In genomic region chr3:15041950-15042349, GRCh38 we compare ENCODE assay signal across 22 cellular contexts. TPM values are rescaled to one million over a fixed set of nuclear protein-coding genes. Genes with fewer than 3 reads are reported as not detected.
DNase-seq lines count a peak whose midpoint lies in the region; ATAC-seq and TF ChIP-seq lines count a peak whose summit lies in the region.
"Had no signal": no experiment of that assay in that cellular context is flagged by ENCODE, and none has a peak within 500 bp of the region (broad histone marks: within the 10 kb centered on the region; RNA-seq: fewer than 3 reads in every experiment).

No MANE protein-coding gene starts in this region.

- no peak overlapping the region for H3K4me3 Mint-ChIP-seq in activated T-helper 17 cell treated with anti-CD3 and anti-CD28 coated beads, Interleukin-2, amount 50 U/mL, for 72 hours
- H3K4me3 Mint-ChIP-seq: activated B cell treated with CpG ODN at 0.5 μM for 24 hours; activated naive CD4-positive, alpha-beta T cell treated with anti-CD3 and anti-CD28 coated beads, Interleukin-2, amount 10 ng/mL, durations not matched to agents 7 days and 5 days; naive thymus-derived CD4-positive, alpha-beta T cell; stimulated activated memory B cell treated with anti-CD40 and anti-IgM and Interleukin-4, amounts not matched to agents 10 μg/mL and 1 μg/mL and 100 μg/mL, for 72 hours had no signal

- ATAC-seq in left ventricle myocardium superior (peak; percentile 55), Right ventricle myocardium inferior (no peak), left lung (peak; percentile 75), HG03045 (IDR thresholded peaks at IDR 0.05; ENCODE audit: unreplicated experiment) (no peak)
- no peak for ATAC-seq in activated T-helper 17 cell treated with anti-CD3 and anti-CD28 coated beads, Interleukin-2, amount 50 U/mL, for 72 hours (replicated peaks)
- ATAC-seq: naive thymus-derived CD4-positive, alpha-beta T cell; stimulated activated memory B cell treated with anti-CD40 and anti-IgM and Interleukin-4, amounts not matched to agents 10 μg/mL and 1 μg/mL and 100 μg/mL, for 72 hours had no signal

- H3K4me3 ChIP-seq in left lung: no peak overlapping the region
- no peak overlapping the region for H3K4me3 ChIP-seq in thyroid gland (replicated peaks in 1 of 3)
- H3K4me3 ChIP-seq: heart left ventricle, thoracic aorta had no signal

- H3K27me3 ChIP-seq in left lung (no peaks in the 10 kb centered on the region), thyroid gland (no peaks in the 10 kb centered on the region)
- H3K27me3 ChIP-seq: heart left ventricle had no signal

- H3K9me3 ChIP-seq in left lung: no peaks in the 10 kb centered on the region
- H3K9me3 ChIP-seq in thyroid gland: no peaks in the 10 kb centered on the region
- H3K9me3 ChIP-seq: heart left ventricle, thoracic aorta had no signal

- DNase-seq in left ventricle myocardium superior (no peak), Right ventricle myocardium inferior (ENCODE audit: missing footprints) (no peak), left lung (peak; percentile 45 to 59), thyroid gland (peak; percentile 71 to 78), DMS 273 treated with DMSO at 0.1 percent for 48 hours (lab: John Stamatoyannopoulos, UW) (no peak)
- DNase-seq in effector CD4-positive, alpha-beta T cell: no peak
- DNase-seq: activated B cell treated with CpG ODN at 0.5 μM for 24 hours; activated naive CD4-positive, alpha-beta T cell treated with anti-CD3 and anti-CD28 coated beads, Interleukin-2, amount 10 ng/mL, durations not matched to agents 7 days and 5 days; activated T-cell treated with anti-CD3 and anti-CD28 coated beads, Interleukin-2, amount 50 U/mL, for 48 hours; heart left ventricle; kidney glomerular epithelial cell; naive thymus-derived CD4-positive, alpha-beta T cell; NCI-H1105; NCI-H2081; NCI-H345; NCI-H774; stimulated activated CD4-positive, alpha-beta T cell treated with anti-CD3 and anti-CD28 coated beads, Interleukin-2, amount 100 ng/mL, for 48 hours had no signal

- H3K9me3 Mint-ChIP-seq in activated T-helper 17 cell treated with anti-CD3 and anti-CD28 coated beads, Interleukin-2, amount 50 U/mL, for 72 hours: no peaks in the 10 kb centered on the region
- H3K9me3 Mint-ChIP-seq: activated B cell treated with CpG ODN at 0.5 μM for 24 hours; activated naive CD4-positive, alpha-beta T cell treated with anti-CD3 and anti-CD28 coated beads, Interleukin-2, amount 10 ng/mL, durations not matched to agents 7 days and 5 days; stimulated activated memory B cell treated with anti-CD40 and anti-IgM and Interleukin-4, amounts not matched to agents 10 μg/mL and 1 μg/mL and 100 μg/mL, for 72 hours had no signal

- H3K4me1 ChIP-seq in left lung: peaks cover 0 to 5% of the 10 kb centered on the region in 2 donors
- H3K4me1 ChIP-seq in thyroid gland: peaks cover 24 to 30% of the 10 kb centered on the region in 2 donors

- H3K27me3 Mint-ChIP-seq in activated T-helper 17 cell treated with anti-CD3 and anti-CD28 coated beads, Interleukin-2, amount 50 U/mL, for 72 hours: no peaks in the 10 kb centered on the region
- H3K27me3 Mint-ChIP-seq: activated B cell treated with CpG ODN at 0.5 μM for 24 hours; activated naive CD4-positive, alpha-beta T cell treated with anti-CD3 and anti-CD28 coated beads, Interleukin-2, amount 10 ng/mL, durations not matched to agents 7 days and 5 days; naive thymus-derived CD4-positive, alpha-beta T cell; stimulated activated memory B cell treated with anti-CD40 and anti-IgM and Interleukin-4, amounts not matched to agents 10 μg/mL and 1 μg/mL and 100 μg/mL, for 72 hours had no signal

- 65 to 74% methylated on average over 3 of the region's 3 CpGs for WGBS in thyroid gland, 2 donors

- H3K4me1 Mint-ChIP-seq in activated T-helper 17 cell treated with anti-CD3 and anti-CD28 coated beads, Interleukin-2, amount 50 U/mL, for 72 hours: peaks cover 29% of the 10 kb centered on the region

- no peak for TF ChIP-seq POLR2A in thyroid gland (IDR thresholded peaks at IDR 0.05)

- H3K36me3 ChIP-seq in left lung (peaks cover 4 to 100% of the 10 kb centered on the region in 2 donors), thyroid gland (peaks cover 47 to 55% of the 10 kb centered on the region in 2 donors)

- no peak for TF ChIP-seq CTCF in left lung (IDR thresholded peaks at IDR 0.05)
- TF ChIP-seq CTCF in thyroid gland (IDR thresholded peaks at IDR 0.05): no peak

- intact Hi-C loops in left ventricle myocardium superior (cut with micrococcal nuclease) (no loop called here), Right ventricle myocardium inferior (cut with DNase I) (no loop called here), left lung (cut with DNase I) (no loop called here), thyroid gland (cut with DNase I) (no loop called here)

- H3K27ac ChIP-seq in left lung (no peak overlapping the region), thyroid gland (no peak overlapping the region)
- H3K27ac ChIP-seq: C4-2B, heart left ventricle, thoracic aorta had no signal

- peaks cover 99% of the 10 kb centered on the region for H3K36me3 Mint-ChIP-seq in activated T-helper 17 cell treated with anti-CD3 and anti-CD28 coated beads, Interleukin-2, amount 50 U/mL, for 72 hours (ENCODE audit: low read depth)

- peak overlapping the region; percentile 67 for H3K27ac Mint-ChIP-seq in activated T-helper 17 cell treated with anti-CD3 and anti-CD28 coated beads, Interleukin-2, amount 50 U/mL, for 72 hours
- H3K27ac Mint-ChIP-seq: activated B cell treated with CpG ODN at 0.5 μM for 24 hours had no signal

RNA-seq across cellular contexts. Expression of gene MRPS25, which starts 23.2 kb away (rescaled TPM):
- total RNA-seq in left ventricle myocardium superior: 153 TPM
- 140 TPM for total RNA-seq in Right ventricle myocardium inferior
- 10 to 100 TPM; 43.7 to 80.5 TPM for total RNA-seq in activated T-helper 17 cell treated with anti-CD3 and anti-CD28 coated beads, Interleukin-2, amount 50 U/mL, for 72 hours
- 10 to 100 TPM; 62.4 to 70.2 TPM for total RNA-seq in left lung
- 10 to 100 TPM; 63.3 to 91.6 (median 79.8) TPM for total RNA-seq in thyroid gland

RNA-seq across cellular contexts. Expression of gene RBSN, which starts 57.0 kb away (rescaled TPM):
- total RNA-seq in left ventricle myocardium superior (17.8 TPM), Right ventricle myocardium inferior (16.5 TPM), left lung (10 to 100 TPM; 24.5 to 24.9 TPM), thyroid gland (10 to 100 TPM; 45.0 to 56.1 (median 52.0) TPM)
- 10 to 100 TPM; 15.9 to 19.0 TPM for total RNA-seq in activated T-helper 17 cell treated with anti-CD3 and anti-CD28 coated beads, Interleukin-2, amount 50 U/mL, for 72 hours

Comparison
In these comparisons a context has a peak if more than half of its experiments do, and no peak if none do; other contexts are left out.
1. ATAC-seq: peak in left ventricle myocardium superior (single experiment) and left lung (single experiment); none in Right ventricle myocardium inferior (single experiment), activated T-helper 17 cell treated with anti-CD3 and anti-CD28 coated beads, Interleukin-2, amount 50 U/mL, for 72 hours (single experiment) and HG03045 (single experiment).
2. DNase-seq: peak in left lung (2 of 2) and thyroid gland (2 of 2); none in left ventricle myocardium superior (single experiment), Right ventricle myocardium inferior (single experiment), DMS 273 treated with DMSO at 0.1 percent for 48 hours (single experiment) and effector CD4-positive, alpha-beta T cell (single experiment).